13 cellular contexts compared by ENCODE assay signal in the genomic region with DNA sequence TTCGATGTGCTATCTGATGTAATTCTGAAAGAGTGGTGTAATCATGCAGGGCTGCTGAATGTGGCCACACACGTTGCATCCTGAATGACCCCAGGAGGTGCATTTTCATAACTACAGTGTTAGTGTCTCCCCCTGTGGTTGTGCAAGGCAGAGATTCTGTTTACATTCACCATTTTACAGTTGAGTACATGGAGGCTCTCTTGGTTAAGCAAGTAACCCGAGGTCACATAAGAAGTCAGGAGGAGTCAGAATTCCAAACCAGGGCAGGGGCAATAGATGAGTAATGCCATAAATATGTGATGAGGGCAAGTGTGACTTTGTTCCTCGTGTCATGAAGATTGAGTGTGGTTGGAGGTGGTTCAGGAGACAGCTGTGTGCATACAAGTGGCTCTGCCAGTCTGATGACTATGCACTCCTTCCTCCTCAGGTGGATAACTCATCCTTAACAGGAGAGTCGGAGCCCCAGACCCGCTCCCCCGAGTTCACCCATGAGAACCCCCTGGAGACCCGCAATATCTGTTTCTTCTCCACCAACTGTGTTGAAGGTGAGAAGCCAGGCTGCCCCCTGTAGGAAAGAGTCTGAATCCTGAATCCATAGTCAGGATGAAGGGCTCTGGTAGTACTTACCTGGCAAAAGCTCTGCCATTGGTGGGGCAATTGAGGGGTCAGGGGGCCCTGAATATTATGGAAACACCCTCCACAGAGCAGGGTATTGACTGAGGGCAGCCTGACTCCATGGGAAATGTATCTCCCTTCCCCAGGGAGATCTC. TPM values are rescaled to one million over a fixed set of nuclear protein-coding genes. Genes with fewer than 3 reads are reported as not detected.
DNase-seq lines count a peak whose midpoint lies in the region; ATAC-seq, FAIRE-seq and TF ChIP-seq lines count a peak whose summit lies in the region.
"Had no signal": no experiment of that assay in that cellular context is flagged by ENCODE, and none has a peak within 500 bp of the region (broad histone marks: within the 10 kb centered on the region; RNA-seq: fewer than 3 reads in every experiment).

No MANE protein-coding gene starts in this region.

- H4K20me1 ChIP-seq in IMR-90 (ENCODE audit: insufficient read depth, low read length) (no peaks in the 10 kb centered on the region), keratinocyte (ENCODE audit: control insufficient read depth, extremely low read depth, insufficient read depth, low read length) (no peaks in the 10 kb centered on the region)
- H4K20me1 ChIP-seq: BLaER1 had no signal

- H3K9me3 ChIP-seq in IMR-90 (ENCODE audit: control insufficient read depth, insufficient read depth, low read length) (no peaks in the 10 kb centered on the region), keratinocyte (ENCODE audit: control insufficient read depth, low read depth, low read length) (no peaks in the 10 kb centered on the region)
- H3K9me3 ChIP-seq: BLaER1 had no signal

- peak overlapping the region; percentile 24; the same call in 1 of the 3 replicates for H2BK15ac ChIP-seq in IMR-90 (ENCODE audit: low read depth, low read length)

- peak; percentile 83 for ATAC-seq in IMR-90 (ENCODE audit: low read depth)
- ATAC-seq: T-cell had no signal

- peak overlapping the region; percentile 88 for H3K14ac ChIP-seq in IMR-90 (replicated peaks; ENCODE audit: low read depth, low read length)

- H2AK9ac ChIP-seq in IMR-90 (replicated peaks; ENCODE audit: low read depth, low read length, poor library complexity): no peak overlapping the region

- POLR2A ChIA-PET in IMR-90 (lab: Charles Lee; ENCODE audit: unreplicated experiment): no interaction called here

- peak overlapping the region; percentile 73 for H2AK5ac ChIP-seq in IMR-90 (ENCODE audit: low read depth, low read length)

- TF ChIP-seq RAD21 in IMR-90 (IDR thresholded peaks at IDR 0.05; ENCODE audit: low read length): no peak

- peak overlapping the region; percentile 89 for H3K4ac ChIP-seq in IMR-90 (ENCODE audit: low read depth, low read length)

- H3K9me1 ChIP-seq in IMR-90 (ENCODE audit: insufficient read depth, low read length): peaks cover 26% of the 10 kb centered on the region
- no peaks in the 10 kb centered on the region for H3K9me1 ChIP-seq in keratinocyte (ENCODE audit: control insufficient read depth, extremely low read depth, insufficient read depth, low read length)

- intact Hi-C loops in IMR-90 (cut with micrococcal nuclease): no loop called here

- peak; percentile 84 for FAIRE-seq in keratinocyte (lab: Jason Lieb, UNC)

- H3K27me3 ChIP-seq in IMR-90 (ENCODE audit: control insufficient read depth, insufficient read depth, low read length) (no peaks in the 10 kb centered on the region), keratinocyte (ENCODE audit: control insufficient read depth, extremely low read depth, insufficient read depth, low read length) (peaks cover 4% of the 10 kb centered on the region)
- H3K27me3 ChIP-seq: BLaER1 had no signal

- TF ChIP-seq POLR2A in IMR-90 (IDR thresholded peaks at IDR 0.05; ENCODE audit: low read depth, low read length): no peak

- H3K23ac ChIP-seq in IMR-90 (ENCODE audit: low read depth, low read length): no peak overlapping the region

- peaks cover 0 to 3% (median 0%) of the 10 kb centered on the region in 5 experiments for H3K9me3 Mint-ChIP-seq in brain
- H3K9me3 Mint-ChIP-seq: T-cell had no signal

- H3K4me3 Mint-ChIP-seq in brain: no peak overlapping the region
- H3K4me3 Mint-ChIP-seq: activated naive CD8-positive, alpha-beta T cell; T-cell had no signal

- H3K27me3 Mint-ChIP-seq in brain: peaks cover 3% of the 10 kb centered on the region

- H3K36me3 ChIP-seq in IMR-90 (ENCODE audit: control insufficient read depth, insufficient read depth, low read length) (no peaks in the 10 kb centered on the region), keratinocyte (ENCODE audit: control insufficient read depth in 2 of 2, extremely low read depth in 1 of 2, insufficient read depth in 2 of 2, low read length in 2 of 2) (no peaks in the 10 kb centered on the region)
- H3K36me3 ChIP-seq: BLaER1 had no signal

- H4K5ac ChIP-seq in IMR-90 (ENCODE audit: low read depth, low read length): no peak overlapping the region

- peak overlapping the region in 3 of 5 experiments; percentile 45 to 87 (median 81) for H3K27ac Mint-ChIP-seq in brain
- H3K27ac Mint-ChIP-seq: activated naive CD8-positive, alpha-beta T cell; T-cell had no signal

- no peaks in the 10 kb centered on the region for H3K79me2 ChIP-seq in keratinocyte (ENCODE audit: control insufficient read depth, insufficient read depth, low read length)

- no peak overlapping the region for H3K56ac ChIP-seq in IMR-90 (ENCODE audit: extremely low read depth, insufficient read depth, low read length)

- H3K4me1 Mint-ChIP-seq in brain: peaks cover 40% of the 10 kb centered on the region
- H3K4me1 Mint-ChIP-seq: T-cell had no signal

- peak overlapping the region; percentile 10 to 56; a peak in 3 of 4 replicates for H4K8ac ChIP-seq in IMR-90 (ENCODE audit: low read depth in 2 of 2, low read length in 2 of 2)

- H3K27ac ChIP-seq in IMR-90 (ENCODE audit: insufficient read depth, low read length) (peak overlapping the region; percentile 21; the same call in 1 of the 2 replicates), keratinocyte (ENCODE audit: control insufficient read depth, insufficient read depth, low read length) (peak overlapping the region; percentile 32)
- H3K27ac ChIP-seq: BLaER1 had no signal

- H3K18ac ChIP-seq in IMR-90 (ENCODE audit: low read depth, low read length): peak overlapping the region; percentile 4; the same call in 1 of the 2 replicates

- CTCF ChIA-PET in IMR-90 (lab: Yijun Ruan, JAX): interaction anchor here (0.6 to 1.9 kb wide), 6 partner anchors 20 to 118 kb away, joined by 3 to 7 read pairs (median 3); no protein-coding TSS in a partner anchor

- 40% methylated on average over 1 of the region's 8 CpGs; no CpG with 5 or more reads in 1 of the 2 experiments for WGBS in IMR-90 (ENCODE audit: extremely low coverage in 2 of 2, insufficient read length in 1 of 2), 2 experiments

- H3K9ac ChIP-seq in IMR-90 (ENCODE audit: low read depth, low read length) (no peak overlapping the region), keratinocyte (ENCODE audit: control insufficient read depth, extremely low read depth, insufficient read depth, low read length) (no peak overlapping the region)
- H3K9ac ChIP-seq: BLaER1 had no signal

- H2BK120ac ChIP-seq in IMR-90 (ENCODE audit: low read depth, low read length): peak overlapping the region; percentile 91

- TF ChIP-seq CTCF in IMR-90 (conservative IDR thresholded peaks at IDR 0.05; ENCODE audit: low read depth, low read length): peak; percentile 46
- TF ChIP-seq CTCF in brain (conservative IDR thresholded peaks at IDR 0.05): no peak
- peak; percentile 17 to 47 (median 21) for TF ChIP-seq CTCF in keratinocyte (optimal IDR thresholded peaks at IDR 0.05 in 1 of 3, IDR thresholded peaks at IDR 0.05 in 1 of 3, conservative IDR thresholded peaks at IDR 0.05 in 1 of 3; ENCODE audit: extremely low read depth in 1 of 3, insufficient read depth in 2 of 3, low read length in 3 of 3)

- DNase-seq in A172 (ENCODE audit: low spot score): peak; percentile 100
- peak; percentile 89 for DNase-seq in IMR-90
- peak; percentile 89 for DNase-seq in keratinocyte (ENCODE audit: low read depth, low spot score)
- DNase-seq in NCI-H446 treated with DMSO at 0.1 percent for 48 hours (lab: John Stamatoyannopoulos, UW): no peak
- no peak for DNase-seq in stimulated activated CD4-positive, alpha-beta T cell treated with anti-CD3 and anti-CD28 coated beads, Interleukin-12 subunit alpha, Interleukin-12 subunit beta, amount 100 ng/mL, for 4 hours
- no peak for DNase-seq in T-helper 1 cell
- DNase-seq in cerebellar nuclear complex (lab: John Stamatoyannopoulos, UW): no peak
- DNase-seq: KBM-7, midbrain, T-cell had no signal

- H3K4me1 ChIP-seq in IMR-90 (ENCODE audit: control insufficient read depth, insufficient read depth, low read length): peaks cover 17% of the 10 kb centered on the region
- H3K4me1 ChIP-seq in keratinocyte (ENCODE audit: control insufficient read depth, extremely low read depth, insufficient read depth, low read length): peaks cover 20% of the 10 kb centered on the region
- H3K4me1 ChIP-seq: BLaER1 had no signal

- peak overlapping the region; percentile 29 for H4K91ac ChIP-seq in IMR-90 (ENCODE audit: insufficient read depth, low read depth, low read length)

- peak overlapping the region; percentile 43 for H2BK5ac ChIP-seq in IMR-90 (ENCODE audit: low read depth, low read length, poor library complexity, severe bottlenecking)

- peak overlapping the region; percentile 81 for H2BK20ac ChIP-seq in IMR-90 (ENCODE audit: low read depth, low read length)

- peaks cover 7% of the 10 kb centered on the region for H3K36me3 Mint-ChIP-seq in brain
- H3K36me3 Mint-ChIP-seq: activated naive CD8-positive, alpha-beta T cell; T-cell had no signal

- BruUV-seq in IMR-90 (replicated peaks; lab: Mats Ljungman, UMichigan): no TSS peak

- H3K79me1 ChIP-seq in IMR-90 (ENCODE audit: low read depth in 1 of 2, low read length in 2 of 2): no peaks in the 10 kb centered on the region

- in situ Hi-C loops in IMR-90 (cut with MboI; ENCODE audit: low sequenced_read_pairs): no loop called here

- no peak overlapping the region for H2AFZ ChIP-seq in IMR-90 (replicated peaks; ENCODE audit: low read length, poor library complexity)
- H2AFZ ChIP-seq in keratinocyte (ENCODE audit: control insufficient read depth, low read length): no peak overlapping the region

- H3K4me2 ChIP-seq in IMR-90 (ENCODE audit: low read depth, low read length) (no peak overlapping the region), keratinocyte (ENCODE audit: control insufficient read depth, extremely low read depth, insufficient read depth, low read depth, low read length) (peak overlapping the region; percentile 61)
- H3K4me2 ChIP-seq: BLaER1 had no signal

- H3K4me3 ChIP-seq in IMR-90 (ENCODE audit: insufficient read depth, low read depth, low read length) (no peak overlapping the region), keratinocyte (ENCODE audit: control insufficient read depth in 2 of 3, extremely low read depth in 1 of 3, insufficient read depth in 2 of 3, low read depth in 1 of 3, low read length in 3 of 3) (no peak overlapping the region)
- H3K4me3 ChIP-seq: BLaER1 had no signal

- dilution Hi-C loops in IMR-90 (cut with HindIII; ENCODE audit: low sequenced_read_pairs, unreplicated experiment) (no loop called here), keratinocyte (cut with MboI; ENCODE audit: extremely low pct_ligation_motif_present, low sequenced_read_pairs) (no loop called here)

RNA-seq across cellular contexts. Expression of gene ATP1A2, which starts 9.3 kb away (rescaled TPM):
- total RNA-seq in A172 (2014; rRNA removed; shearing (Covaris generic)): 0.22 and 0.84 TPM in 2 replicates
- total RNA-seq in IMR-90 (2012; rRNA removed): under 0.01 and 0.28 TPM in 2 replicates
- 0.14 and 0.15 TPM in 2 replicates for polyA plus RNA-seq in IMR-90 (2012; rRNA removed)
- 0.01 and 0.16 TPM in 2 replicates for polyA plus RNA-seq in IMR-90 (2012; cell fraction: cytosol; rRNA removed)
- 0.35 and 0.52 TPM in 2 replicates for polyA plus RNA-seq in IMR-90 (2012; cell fraction: nucleus; rRNA removed; ENCODE audit: low replicate concordance)
- 216 TPM for polyA plus RNA-seq in brain (ENCODE audit: insufficient read depth, low read depth, low replicate concordance)
- 0.01 to 0.06 TPM in 2 of 3 replicates, not detected in the other for polyA plus RNA-seq in keratinocyte
- polyA plus RNA-seq in keratinocyte (2011; ENCODE audit: low read depth): 0.22 TPM
- not detected in 2 replicates for polyA plus RNA-seq in keratinocyte (2011; cell fraction: cytosol; rRNA removed)
- 0.06 and 0.19 TPM in 2 replicates for polyA plus RNA-seq in keratinocyte (2011; cell fraction: nucleus; rRNA removed)
- polyA plus RNA-seq in keratinocyte (2012; ENCODE audit: low replicate concordance): 0.37 TPM in 1 of 2 replicates, not detected in the other
- polyA minus RNA-seq in keratinocyte: not detected in 3 replicates
- not detected for polyA minus RNA-seq in keratinocyte (2011; cell fraction: cytosol; rRNA and poly(A)+ RNA removed)
- polyA minus RNA-seq in keratinocyte (2011; cell fraction: nucleus; rRNA and poly(A)+ RNA removed): not detected in 2 replicates

RNA-seq across cellular contexts. Expression of gene IGSF8, which starts 26.5 kb away (rescaled TPM):
- total RNA-seq in A172 (2014; rRNA removed; shearing (Covaris generic)): 34.2 and 36.6 TPM in 2 replicates
- 7.5 and 8.8 TPM in 2 replicates for total RNA-seq in IMR-90 (2012; rRNA removed)
- polyA plus RNA-seq in IMR-90 (2012; rRNA removed) (25.2 and 26.3 TPM in 2 replicates), brain (ENCODE audit: insufficient read depth, low read depth, low replicate concordance) (111 TPM), keratinocyte (16.5 to 32.6 TPM (median 20.6 TPM) in 3 replicates)
- polyA plus RNA-seq in IMR-90 (2012; cell fraction: cytosol; rRNA removed): 24.0 and 37.8 TPM in 2 replicates
- polyA plus RNA-seq in IMR-90 (2012; cell fraction: nucleus; rRNA removed; ENCODE audit: low replicate concordance): 23.9 and 55.0 TPM in 2 replicates
- 19.9 TPM for polyA plus RNA-seq in keratinocyte (2011; ENCODE audit: low read depth)
- polyA plus RNA-seq in keratinocyte (2011; cell fraction: cytosol; rRNA removed): 5.5 and 11.1 TPM in 2 replicates
- 43.9 and 57.1 TPM in 2 replicates for polyA plus RNA-seq in keratinocyte (2011; cell fraction: nucleus; rRNA removed)
- 25.3 and 41.0 TPM in 2 replicates for polyA plus RNA-seq in keratinocyte (2012; ENCODE audit: low replicate concordance)
- polyA minus RNA-seq in keratinocyte: 15.5 to 34.6 TPM (median 21.4 TPM) in 3 replicates
- 25.5 TPM for polyA minus RNA-seq in keratinocyte (2011; cell fraction: cytosol; rRNA and poly(A)+ RNA removed)
- polyA minus RNA-seq in keratinocyte (2011; cell fraction: nucleus; rRNA and poly(A)+ RNA removed): 39.5 and 39.6 TPM in 2 replicates

RNA-seq across cellular contexts. Expression of gene ATP1A4, which starts 26.5 kb away (rescaled TPM):
- total RNA-seq in A172 (2014; rRNA removed; shearing (Covaris generic)): not detected in 2 replicates
- not detected in 2 replicates for total RNA-seq in IMR-90 (2012; rRNA removed)
- not detected in 2 replicates for polyA plus RNA-seq in IMR-90 (2012; rRNA removed)
- polyA plus RNA-seq in IMR-90 (2012; cell fraction: cytosol; rRNA removed): not detected in 2 replicates
- not detected in 2 replicates for polyA plus RNA-seq in IMR-90 (2012; cell fraction: nucleus; rRNA removed; ENCODE audit: low replicate concordance)
- polyA plus RNA-seq in brain (ENCODE audit: insufficient read depth, low read depth, low replicate concordance): not detected
- not detected in 3 replicates for polyA plus RNA-seq in keratinocyte
- polyA plus RNA-seq in keratinocyte (2011; ENCODE audit: low read depth): not detected
- not detected in 2 replicates for polyA plus RNA-seq in keratinocyte (2011; cell fraction: cytosol; rRNA removed)
- polyA plus RNA-seq in keratinocyte (2011; cell fraction: nucleus; rRNA removed): not detected in 2 replicates
- polyA plus RNA-seq in keratinocyte (2012; ENCODE audit: low replicate concordance): not detected in 2 replicates
- polyA minus RNA-seq in keratinocyte: not detected in 3 replicates
- polyA minus RNA-seq in keratinocyte (2011; cell fraction: cytosol; rRNA and poly(A)+ RNA removed): not detected
- not detected in 2 replicates for polyA minus RNA-seq in keratinocyte (2011; cell fraction: nucleus; rRNA and poly(A)+ RNA removed)
- total RNA-seq: T-cell had no signal

RNA-seq across cellular contexts. Expression of gene KCNJ9, which starts 43.6 kb away (rescaled TPM):
- not detected in 2 replicates for total RNA-seq in A172 (2014; rRNA removed; shearing (Covaris generic))
- not detected in 2 replicates for total RNA-seq in IMR-90 (2012; rRNA removed)
- polyA plus RNA-seq in IMR-90 (2012; rRNA removed) (not detected in 2 replicates), brain (ENCODE audit: insufficient read depth, low read depth, low replicate concordance) (19.0 TPM), keratinocyte (not detected in 3 replicates)
- polyA plus RNA-seq in IMR-90 (2012; cell fraction: cytosol; rRNA removed): not detected in 2 replicates
- not detected in 2 replicates for polyA plus RNA-seq in IMR-90 (2012; cell fraction: nucleus; rRNA removed; ENCODE audit: low replicate concordance)
- 0.06 TPM for polyA plus RNA-seq in keratinocyte (2011; ENCODE audit: low read depth)
- polyA plus RNA-seq in keratinocyte (2011; cell fraction: cytosol; rRNA removed): not detected in 2 replicates
- polyA plus RNA-seq in keratinocyte (2011; cell fraction: nucleus; rRNA removed): 0.03 TPM in 1 of 2 replicates, not detected in the other
- 0.16 TPM in 1 of 2 replicates, not detected in the other for polyA plus RNA-seq in keratinocyte (2012; ENCODE audit: low replicate concordance)
- not detected in 3 replicates for polyA minus RNA-seq in keratinocyte
- not detected for polyA minus RNA-seq in keratinocyte (2011; cell fraction: cytosol; rRNA and poly(A)+ RNA removed)
- not detected in 2 replicates for polyA minus RNA-seq in keratinocyte (2011; cell fraction: nucleus; rRNA and poly(A)+ RNA removed)
- total RNA-seq: T-cell had no signal

RNA-seq across cellular contexts. Expression of gene KCNJ10, which starts 54.9 kb away (rescaled TPM):
- not detected in 2 replicates for total RNA-seq in A172 (2014; rRNA removed; shearing (Covaris generic))
- not detected in 2 replicates for total RNA-seq in IMR-90 (2012; rRNA removed)
- polyA plus RNA-seq in IMR-90 (2012; rRNA removed) (not detected in 2 replicates), brain (ENCODE audit: insufficient read depth, low read depth, low replicate concordance) (79.9 TPM), keratinocyte (not detected in 3 replicates)
- polyA plus RNA-seq in IMR-90 (2012; cell fraction: cytosol; rRNA removed): not detected in 2 replicates
- not detected in 2 replicates for polyA plus RNA-seq in IMR-90 (2012; cell fraction: nucleus; rRNA removed; ENCODE audit: low replicate concordance)
- polyA plus RNA-seq in keratinocyte (2011; ENCODE audit: low read depth): not detected
- not detected in 2 replicates for polyA plus RNA-seq in keratinocyte (2011; cell fraction: cytosol; rRNA removed)
- polyA plus RNA-seq in keratinocyte (2011; cell fraction: nucleus; rRNA removed): not detected in 2 replicates
- polyA plus RNA-seq in keratinocyte (2012; ENCODE audit: low replicate concordance): 0.45 TPM in 1 of 2 replicates, not detected in the other
- not detected in 3 replicates for polyA minus RNA-seq in keratinocyte
- polyA minus RNA-seq in keratinocyte (2011; cell fraction: cytosol; rRNA and poly(A)+ RNA removed): not detected
- polyA minus RNA-seq in keratinocyte (2011; cell fraction: nucleus; rRNA and poly(A)+ RNA removed): not detected in 2 replicates

Comparison
In these comparisons a context has a peak if more than half of its experiments do, and no peak if none do; other contexts are left out.
1. DNase-seq: peak in A172 (single experiment), IMR-90 (single experiment) and keratinocyte (single experiment); none in NCI-H446 treated with DMSO at 0.1 percent for 48 hours (single experiment), stimulated activated CD4-positive, alpha-beta T cell treated with anti-CD3 and anti-CD28 coated beads, Interleukin-12 subunit alpha, Interleukin-12 subunit beta, amount 100 ng/mL, for 4 hours (single experiment), T-helper 1 cell (0 of 5) and cerebellar nuclear complex (0 of 2).
2. CTCF ChIP-seq: peak in IMR-90 (single experiment) and keratinocyte (3 of 3); none in brain (0 of 2).
3. RNA of gene ATP1A2, which starts 9.3 kb away (polyA plus RNA-seq): 216 TPM in brain (single experiment); 0.01 to 0.52 TPM in IMR-90 and 0.01 to 0.37 TPM in keratinocyte; every median in the first group is over 100 times any median in the second.